21 cellular contexts compared by ENCODE assay signal in the genomic region with DNA sequence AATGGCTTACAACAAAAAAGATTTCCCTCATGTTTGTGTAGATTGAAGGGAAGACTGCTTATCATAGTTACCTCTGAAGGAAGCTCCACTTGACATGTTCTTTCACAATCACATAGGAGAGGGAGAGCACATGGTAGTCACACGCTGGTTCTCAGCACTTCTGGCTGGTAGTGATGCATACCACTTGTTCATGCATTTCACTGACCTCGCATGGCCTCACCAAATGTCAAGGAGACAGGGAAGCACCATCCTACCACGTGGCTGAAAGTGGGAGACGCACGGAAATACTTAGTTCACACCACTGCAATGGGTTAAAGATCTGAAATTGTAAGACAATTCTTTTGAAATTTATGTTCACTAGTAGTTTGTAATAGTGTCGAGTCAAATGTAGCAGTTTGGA.
"Had no signal": no experiment of that assay in that cellular context is flagged by ENCODE, and none has a peak within 500 bp of the region (broad histone marks: within the 10 kb centered on the region; RNA-seq: fewer than 3 reads in every experiment).

No MANE protein-coding gene starts in this region.

- H3K9me3 ChIP-seq: neutrophil, suprapubic skin, tibial artery had no signal

- H3K27ac ChIP-seq: brain microvascular endothelial cell, neutrophil, suprapubic skin, tibial artery, WERI-Rb-1 had no signal

- H3K36me3 ChIP-seq: brain microvascular endothelial cell, neutrophil, suprapubic skin, tibial artery, WERI-Rb-1 had no signal

- H3K4me3 ChIP-seq: suprapubic skin, tibial artery had no signal

- H3K27me3 ChIP-seq: brain microvascular endothelial cell, neutrophil, suprapubic skin, tibial artery had no signal

- DNase-seq: activated CD4-positive, alpha-beta memory T cell treated with anti-CD3 and anti-CD28 coated beads for 36 hours; activated CD4-positive, alpha-beta T cell treated with anti-CD3 and anti-CD28 coated beads, Interleukin-2, amount 10 ng/mL, durations not matched to agents 24 days and 14 days; activated CD4-positive, CD25-positive, alpha-beta regulatory T cell treated with anti-CD3 and anti-CD28 coated beads, Interleukin-2, amount 50 U/mL, for 72 hours; activated CD8-positive, alpha-beta memory T cell treated with anti-CD3 and anti-CD28 coated beads, Interleukin-2, amount 50 U/mL, for 4 hours; activated gamma-delta T cell; activated naive CD4-positive, alpha-beta T cell treated with anti-CD3 and anti-CD28 coated beads, Interleukin-2, amount 10 ng/mL, durations not matched to agents 7 days and 5 days; activated naive CD8-positive, alpha-beta T cell treated with anti-CD3 and anti-CD28 coated beads, Interleukin-2, amount 10 ng/mL, durations not matched to agents 7 days and 5 days; activated T-cell treated with anti-CD3 and anti-CD28 coated beads, Interleukin-2, amount 50 U/mL, for 24 hours; amniotic stem cell; brain microvascular endothelial cell; central memory CD4-positive, alpha-beta T cell; mammary epithelial cell; nephron progenitor cell; retina; stimulated activated CD4-positive, alpha-beta T cell treated with anti-CD3 and anti-CD28 coated beads, Interleukin-15, amount 100 ng/mL, for 24 hours; stimulated activated CD4-positive, alpha-beta T cell treated with anti-CD3 and anti-CD28 coated beads, Interleukin-2, amount 100 ng/mL, for 24 hours; stimulated activated naive B cell treated with anti-CD40 and anti-IgM and Interleukin-4, amounts not matched to agents 10 μg/mL and 1 μg/mL and 100 μg/mL, for 72 hours; tibial artery; WERI-Rb-1 had no signal

- ATAC-seq: stimulated activated naive B cell treated with anti-CD40 and anti-IgM and Interleukin-4, amounts not matched to agents 10 μg/mL and 1 μg/mL and 100 μg/mL, for 72 hours had no signal
